ENCODE assay signal across 17 cellular contexts in genomic region chr17:17844079-17844478, GRCh38. TPM values are rescaled to one million over a fixed set of nuclear protein-coding genes. Genes with fewer than 3 reads are reported as not detected.
DNase-seq lines count a peak whose midpoint lies in the region; ATAC-seq and TF ChIP-seq lines count a peak whose summit lies in the region.
"Had no signal": no experiment of that assay in that cellular context is flagged by ENCODE, and none has a peak within 500 bp of the region (broad histone marks: within the 10 kb centered on the region; RNA-seq: fewer than 3 reads in every experiment).

No MANE protein-coding gene starts in this region.

- H3K27me3 ChIP-seq in A673 (replicated peaks; ENCODE audit: insufficient read depth, low read depth, low read length, poor library complexity) (no peaks in the 10 kb centered on the region), SJCRH30 (no peaks in the 10 kb centered on the region), psoas muscle (ENCODE audit: insufficient read depth in 3 of 3, low read length in 2 of 3) (no peaks in the 10 kb centered on the region), H7 (ENCODE audit: control insufficient read depth, insufficient read depth, low read length) (no peaks in the 10 kb centered on the region)

- H3K9me3 ChIP-seq in A673 (ENCODE audit: low read depth, low read length, poor library complexity, severe bottlenecking) (no peaks in the 10 kb centered on the region), SJCRH30 (replicated peaks) (no peaks in the 10 kb centered on the region), psoas muscle (no peaks in the 10 kb centered on the region)

- no peaks in the 10 kb centered on the region for H3K36me3 Mint-ChIP-seq in glutamatergic neuron (ENCODE audit: unreplicated experiment)

- CTCF ChIA-PET in A673 (lab: Charles Lee) = no interaction called here

- H3K27ac Mint-ChIP-seq in glutamatergic neuron (ENCODE audit: unreplicated experiment) = peak overlapping the region; percentile 81

- H3K27ac ChIP-seq in A673 (ENCODE audit: low read depth, low read length, poor library complexity, severe bottlenecking) (peak overlapping the region; percentile 27), SJCRH30 (no peak overlapping the region), psoas muscle (peak overlapping the region; percentile 36)
- H3K27ac ChIP-seq: PC-9 had no signal

- no peak for ATAC-seq in psoas muscle

- no peak for DNase-seq in A673 (ENCODE audit: low spot score)
- DNase-seq in SJCRH30 = peak; percentile 80 to 87
- peak; percentile 52 for DNase-seq in glutamatergic neuron
- DNase-seq in psoas muscle = no peak
- DNase-seq in H7 = no peak
- no peak for DNase-seq in DMS79 treated with DMSO at 0.1 percent for 48 hours (lab: John Stamatoyannopoulos, UW)
- DNase-seq in COLO668 (lab: John Stamatoyannopoulos, UW; ENCODE audit: unreplicated experiment) = no peak
- DNase-seq in stimulated activated CD4-positive, alpha-beta T cell treated with anti-CD3 and anti-CD28 coated beads, Interleukin-4, amount 100 ng/mL, for 1 hour = no peak
- DNase-seq: GOT3, KG1, NCI-H1048, NCI-H1694, NCI-H2107, NCI-H226, NCI-H526 treated with DMSO at 0.1 percent for 48 hours, PC-9, Right ventricle myocardium superior had no signal

- peaks cover 24% of the 10 kb centered on the region for H3K4me1 Mint-ChIP-seq in glutamatergic neuron (ENCODE audit: low read depth, unreplicated experiment)

- H3K9me3 Mint-ChIP-seq in glutamatergic neuron (ENCODE audit: unreplicated experiment) = peaks cover 13% of the 10 kb centered on the region

- peaks cover 10% of the 10 kb centered on the region for H3K27me3 Mint-ChIP-seq in glutamatergic neuron (ENCODE audit: unreplicated experiment)

- H3K4me3 ChIP-seq in A673 (ENCODE audit: low read depth, low read length, poor library complexity, severe bottlenecking) (no peak overlapping the region), SJCRH30 (no peak overlapping the region), psoas muscle (no peak overlapping the region), H7 (ENCODE audit: insufficient read depth, low read depth, low read length) (no peak overlapping the region)
- H3K4me3 ChIP-seq: PC-9 had no signal

- whole genome bisulfite sequencing in psoas muscle, 3 donors = 46 to 67% (median 65%) methylated on average over 6 to 7 of the region's 7 CpGs

- intact Hi-C loops in A673 (cut with micrococcal nuclease; ENCODE audit: unreplicated experiment) (no loop called here), psoas muscle (cut with DNase I) (no loop called here)

- H3K36me3 ChIP-seq in A673 (ENCODE audit: insufficient read depth, low read length, poor library complexity, severe bottlenecking) = no peaks in the 10 kb centered on the region
- no peaks in the 10 kb centered on the region for H3K36me3 ChIP-seq in SJCRH30
- peaks cover 0 to 15% of the 10 kb centered on the region in 2 donors for H3K36me3 ChIP-seq in psoas muscle (ENCODE audit: insufficient read depth in 1 of 2, low read depth in 1 of 2)
- H3K36me3 ChIP-seq in H7 (replicated peaks; ENCODE audit: control insufficient read depth, insufficient read depth, low read length) = no peaks in the 10 kb centered on the region

- BruUV-seq in A673 (replicated peaks; lab: Mats Ljungman, UMichigan) = no TSS peak

- H3K4me3 Mint-ChIP-seq in glutamatergic neuron (ENCODE audit: unreplicated experiment) = no peak overlapping the region

- POLR2A ChIA-PET in A673 (lab: Charles Lee; ENCODE audit: low non-redundant PET) = no interaction called here

- no peak for TF ChIP-seq CTCF in A673 (conservative IDR thresholded peaks at IDR 0.05; ENCODE audit: low read depth, low read length)
- no peak for TF ChIP-seq CTCF in glutamatergic neuron (IDR thresholded peaks at IDR 0.05; ENCODE audit: partially characterized antibody, unreplicated experiment)
- no peak for TF ChIP-seq CTCF in psoas muscle (IDR thresholded peaks at IDR 0.05)

- peaks cover 35% of the 10 kb centered on the region for H3K4me1 ChIP-seq in A673 (ENCODE audit: insufficient read depth, low read length, poor library complexity, severe bottlenecking)
- peaks cover 31% of the 10 kb centered on the region for H3K4me1 ChIP-seq in SJCRH30
- H3K4me1 ChIP-seq in psoas muscle = peaks cover 43% of the 10 kb centered on the region

RNA-seq across cellular contexts. Expression of gene SREBF1, which starts 7.3 kb away (rescaled TPM):
- total RNA-seq in A673 (2021) (240 and 328 TPM in 2 replicates), glutamatergic neuron (ENCODE audit: unreplicated experiment) (365 TPM), psoas muscle (10 to 100 TPM; 16.1 to 43.0 (median 31.1) TPM)
- total RNA-seq in SJCRH30 (2014; rRNA removed; shearing (Covaris generic)) = 65.3 and 74.1 TPM in 2 replicates
- 10 to 100 TPM in 2 of 3 donors, 1 to 10 TPM in 1; 6.2 to 19.2 (median 17.7) TPM for polyA plus RNA-seq in psoas muscle
- 34.2 and 43.6 TPM in 2 replicates for total RNA-seq in H7 (2014; rRNA removed; shearing (Covaris generic))

Comparison
In these comparisons a context has a peak if more than half of its experiments do, and no peak if none do; other contexts are left out.
1. DNase-seq: peak in SJCRH30 (2 of 2) and glutamatergic neuron (single experiment); none in A673 (single experiment), psoas muscle (0 of 2), H7 (single experiment), DMS79 treated with DMSO at 0.1 percent for 48 hours (single experiment), COLO668 (single experiment) and stimulated activated CD4-positive, alpha-beta T cell treated with anti-CD3 and anti-CD28 coated beads, Interleukin-4, amount 100 ng/mL, for 1 hour (single experiment).